ENCODE assay signal across 8 cellular contexts in the genomic region with DNA sequence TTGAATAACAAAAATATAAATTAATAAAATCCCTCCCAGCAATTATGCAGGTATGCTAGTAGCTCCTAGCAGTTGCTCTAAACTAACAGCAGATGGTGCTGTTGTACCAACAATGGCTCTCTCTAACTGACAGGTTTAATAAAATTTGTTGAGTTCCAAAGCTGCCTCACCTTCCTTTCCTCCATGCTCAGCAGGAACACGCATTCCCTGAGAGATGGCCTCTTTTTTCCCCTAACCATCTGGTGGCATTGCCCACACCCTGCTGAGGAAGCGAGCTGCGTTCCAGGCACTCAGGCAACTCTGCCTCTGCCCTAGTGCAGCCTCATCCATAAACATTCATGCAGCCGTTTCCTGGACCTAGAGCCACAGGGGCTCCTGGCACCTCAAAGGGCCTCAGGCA.
DNase-seq lines count a peak whose midpoint lies in the region; ATAC-seq and FAIRE-seq lines count a peak whose summit lies in the region.

No MANE protein-coding gene starts in this region.

- H3K27me3 Mint-ChIP-seq in natural killer cell treated with Interleukin-12 subunit alpha and Interleukin-12 subunit beta and Interleukin-15 and Interleukin-18, amount 100 ng/mL, for 72 hours: no peaks in the 10 kb centered on the region

- ATAC-seq in GM21825 (IDR thresholded peaks at IDR 0.05; ENCODE audit: unreplicated experiment) (peak; percentile 55), HG02970 (IDR thresholded peaks at IDR 0.05; ENCODE audit: low FRiP score, unreplicated experiment) (no peak)
- ATAC-seq in natural killer cell treated with Interleukin-12 subunit alpha and Interleukin-12 subunit beta and Interleukin-15 and Interleukin-18, amount 100 ng/mL, for 72 hours: peak; percentile 55 to 69

- no peaks in the 10 kb centered on the region for H3K9me3 Mint-ChIP-seq in natural killer cell treated with Interleukin-12 subunit alpha and Interleukin-12 subunit beta and Interleukin-15 and Interleukin-18, amount 100 ng/mL, for 72 hours

- H3K27ac Mint-ChIP-seq in natural killer cell treated with Interleukin-12 subunit alpha and Interleukin-12 subunit beta and Interleukin-15 and Interleukin-18, amount 100 ng/mL, for 72 hours: no peak overlapping the region

- no peaks in the 10 kb centered on the region for H3K4me1 Mint-ChIP-seq in natural killer cell treated with Interleukin-12 subunit alpha and Interleukin-12 subunit beta and Interleukin-15 and Interleukin-18, amount 100 ng/mL, for 72 hours (ENCODE audit: low read depth in 2 of 2)

- H3K36me3 Mint-ChIP-seq in natural killer cell treated with Interleukin-12 subunit alpha and Interleukin-12 subunit beta and Interleukin-15 and Interleukin-18, amount 100 ng/mL, for 72 hours: no peaks in the 10 kb centered on the region

- DNase-seq in NCI-H146 (lab: John Stamatoyannopoulos, UW) (peak; percentile 36), NCI-H146 treated with DMSO at 0.1 percent for 48 hours (lab: John Stamatoyannopoulos, UW; ENCODE audit: unreplicated experiment) (no peak), NCI-H1417 treated with DMSO at 0.1 percent for 48 hours (lab: John Stamatoyannopoulos, UW) (peak; percentile 2), fibroblast of gingiva (ENCODE audit: low read depth) (peak; percentile 41)
- DNase-seq in natural killer cell treated with Interleukin-12 subunit alpha and Interleukin-12 subunit beta and Interleukin-15 and Interleukin-18, amount 100 ng/mL, for 72 hours (ENCODE audit: low spot score): no peak

- no peak overlapping the region for H3K4me3 Mint-ChIP-seq in natural killer cell treated with Interleukin-12 subunit alpha and Interleukin-12 subunit beta and Interleukin-15 and Interleukin-18, amount 100 ng/mL, for 72 hours

- peak; percentile 34 for FAIRE-seq in TTC549 (lab: Jason Lieb, UNC)

Comparison
In these comparisons a context has a peak if more than half of its experiments do, and no peak if none do; other contexts are left out.
1. DNase-seq: peak in NCI-H146 (single experiment), NCI-H1417 treated with DMSO at 0.1 percent for 48 hours (single experiment) and fibroblast of gingiva (single experiment); none in NCI-H146 treated with DMSO at 0.1 percent for 48 hours (single experiment) and natural killer cell treated with Interleukin-12 subunit alpha and Interleukin-12 subunit beta and Interleukin-15 and Interleukin-18, amount 100 ng/mL, for 72 hours (single experiment).